ENCODE assay signal across 8 cellular contexts in genomic region chr1:243299069-243299468, GRCh38.
"Had no signal": no experiment of that assay in that cellular context is flagged by ENCODE, and none has a peak within 500 bp of the region (broad histone marks: within the 10 kb centered on the region; RNA-seq: fewer than 3 reads in every experiment).

No MANE protein-coding gene starts in this region.

- H3K27ac ChIP-seq: GM23248 had no signal

- H3K36me3 ChIP-seq: HAP-1 had no signal

- H3K9me3 ChIP-seq: HAP-1 had no signal

- DNase-seq: GM23248, GOT3, H7, IMR-90, KG1 had no signal

- FAIRE-seq: HTR-8/SVneo, K562 had no signal

- H3K4me3 ChIP-seq: GM23248, HAP-1, K562 had no signal

- H3K4me1 ChIP-seq: HAP-1 had no signal
